In genomic region chr20:50398471-50399002, GRCh38 we compare ENCODE assay signal across 2 cellular contexts.
A peak's percentile ranks its signal among the peaks of the same experiment; 100 is the strongest.
TF ChIP-seq lines count a peak whose summit lies in the region.

No MANE protein-coding gene starts in this region.

TF ChIP-seq in K562, 482 proteins besides CTCF, POLR2A, EP300 and RAD21:
- TF ChIP-seq RNF219 (CRISPR knock-in tag; IDR thresholded peaks at IDR 0.05) (no peak), SMAD2 (IDR thresholded peaks at IDR 0.05; ENCODE audit: low read depth, low read length) (no peak), ZKSCAN1 (IDR thresholded peaks at IDR 0.05; ENCODE audit: low read depth, low read length) (peak; percentile 90)

TF ChIP-seq in SK-N-SH, 30 proteins besides CTCF, POLR2A, EP300 and RAD21 (continued from another document):
- no peak for TF ChIP-seq NRF1 (IDR thresholded peaks at IDR 0.05; ENCODE audit: low read depth, low read length)
